In genomic region chr2:203732953-203733510, GRCh38 we compare ENCODE assay signal across 28 cellular contexts. TPM values are rescaled to one million over a fixed set of nuclear protein-coding genes. Genes with fewer than 3 reads are reported as not detected.
A peak's percentile ranks its signal among the peaks of the same experiment; 100 is the strongest.
DNase-seq lines count a peak whose midpoint lies in the region; ATAC-seq and TF ChIP-seq lines count a peak whose summit lies in the region.
"Had no signal": no experiment of that assay in that cellular context is flagged by ENCODE, and none has a peak within 500 bp of the region (broad histone marks: within the 10 kb centered on the region; RNA-seq: fewer than 3 reads in every experiment).

No MANE protein-coding gene starts in this region.

- H3K4me3 Mint-ChIP-seq in activated CD4-positive, alpha-beta T cell treated with anti-CD3 and anti-CD28 coated beads, Interleukin-2, amount 10 ng/mL, durations not matched to agents 7 days and 5 days, result no peak overlapping the region
- peak overlapping the region in 5 of 7 donors; percentile 7 to 54 (median 42) for H3K4me3 Mint-ChIP-seq in CD8-positive, alpha-beta memory T cell
- H3K4me3 Mint-ChIP-seq in activated T-helper 2 cell treated with anti-CD3 and anti-CD28 coated beads, Interferon-gamma antibody, Interleukin-2, Interleukin-4, amounts not matched to agents 10 μg/mL and 5 μg/mL and 100 μg/mL, durations not matched to agents 14 hours and 24 hours and 36 hours (ENCODE audit: low read depth), result peak overlapping the region; percentile 0
- H3K4me3 Mint-ChIP-seq: activated B cell treated with CpG ODN at 0.5 μM for 24 hours, memory B cell, neural crest cell had no signal

- H3K4me3 ChIP-seq in CD8-positive, alpha-beta memory T cell (ENCODE audit: low read length), result peak overlapping the region; percentile 9
- H3K4me3 ChIP-seq in gastrocnemius medialis, result no peak overlapping the region
- no peak overlapping the region for H3K4me3 ChIP-seq in upper lobe of left lung
- H3K4me3 ChIP-seq: dorsolateral prefrontal cortex had no signal

- H3K27ac Mint-ChIP-seq in activated CD4-positive, alpha-beta T cell treated with anti-CD3 and anti-CD28 coated beads, Interleukin-2, amount 10 ng/mL, durations not matched to agents 7 days and 5 days, result peak overlapping the region; percentile 86
- H3K27ac Mint-ChIP-seq in CD8-positive, alpha-beta memory T cell, result peak overlapping the region; percentile 58 to 93 (median 77)
- H3K27ac Mint-ChIP-seq in activated T-helper 2 cell treated with anti-CD3 and anti-CD28 coated beads, Interferon-gamma antibody, Interleukin-2, Interleukin-4, amounts not matched to agents 10 μg/mL and 5 μg/mL and 100 μg/mL, durations not matched to agents 14 hours and 24 hours and 36 hours, result peak overlapping the region; percentile 83
- H3K27ac Mint-ChIP-seq: activated B cell treated with CpG ODN at 0.5 μM for 24 hours, memory B cell, progenitor cell of endocrine pancreas had no signal

- no peak overlapping the region for H3K27ac ChIP-seq in CD8-positive, alpha-beta memory T cell (ENCODE audit: low read depth, low read length)
- H3K27ac ChIP-seq in gastrocnemius medialis (peak overlapping the region in 3 of 4 donors; percentile 65 to 77 (median 70)), upper lobe of left lung (no peak overlapping the region)
- H3K27ac ChIP-seq: foreskin keratinocyte had no signal

- H3K36me3 Mint-ChIP-seq in activated CD4-positive, alpha-beta T cell treated with anti-CD3 and anti-CD28 coated beads, Interleukin-2, amount 10 ng/mL, durations not matched to agents 7 days and 5 days (ENCODE audit: low read depth), result peaks cover 97% of the 10 kb centered on the region
- H3K36me3 Mint-ChIP-seq in CD8-positive, alpha-beta memory T cell, result peaks cover 58 to 94% (median 66%) of the 10 kb centered on the region in 3 donors
- peaks cover 88% of the 10 kb centered on the region for H3K36me3 Mint-ChIP-seq in activated T-helper 2 cell treated with anti-CD3 and anti-CD28 coated beads, Interferon-gamma antibody, Interleukin-2, Interleukin-4, amounts not matched to agents 10 μg/mL and 5 μg/mL and 100 μg/mL, durations not matched to agents 14 hours and 24 hours and 36 hours (ENCODE audit: low read depth)
- H3K36me3 Mint-ChIP-seq: memory B cell had no signal

- peaks cover 96% of the 10 kb centered on the region for H3K4me1 Mint-ChIP-seq in activated CD4-positive, alpha-beta T cell treated with anti-CD3 and anti-CD28 coated beads, Interleukin-2, amount 10 ng/mL, durations not matched to agents 7 days and 5 days
- H3K4me1 Mint-ChIP-seq in CD8-positive, alpha-beta memory T cell, result peaks cover 76 to 97% (median 96%) of the 10 kb centered on the region in 3 donors
- peaks cover 88% of the 10 kb centered on the region for H3K4me1 Mint-ChIP-seq in activated T-helper 2 cell treated with anti-CD3 and anti-CD28 coated beads, Interferon-gamma antibody, Interleukin-2, Interleukin-4, amounts not matched to agents 10 μg/mL and 5 μg/mL and 100 μg/mL, durations not matched to agents 14 hours and 24 hours and 36 hours (ENCODE audit: low read depth)
- H3K4me1 Mint-ChIP-seq: activated B cell treated with CpG ODN at 0.5 μM for 24 hours, memory B cell had no signal

- POLR2A ChIA-PET in activated CD4-positive, alpha-beta T cell treated with anti-CD3 and anti-CD28 coated beads, Interleukin-2, amount 10 ng/mL, durations not matched to agents 7 days and 5 days (lab: Charles Lee), result no interaction called here
- POLR2A ChIA-PET in CD8-positive, alpha-beta memory T cell (lab: Charles Lee), result interaction anchor here (0.9 to 2.6 kb wide), 2 partner anchors 12 to 78 kb away, joined by 3 to 14 read pairs; no protein-coding TSS in a partner anchor

- peaks cover 78% of the 10 kb centered on the region for H3K4me1 ChIP-seq in CD8-positive, alpha-beta memory T cell (ENCODE audit: insufficient read depth, low read length)
- peaks cover 9 to 38% of the 10 kb centered on the region in 2 donors for H3K4me1 ChIP-seq in gastrocnemius medialis
- no peaks in the 10 kb centered on the region for H3K4me1 ChIP-seq in upper lobe of left lung

- no peak for ATAC-seq in gastrocnemius medialis
- ATAC-seq in GM21717 (IDR thresholded peaks at IDR 0.05; ENCODE audit: unreplicated experiment), result no peak
- no peak for ATAC-seq in upper lobe of left lung (ENCODE audit: low FRiP score in 2 of 2)
- ATAC-seq: foreskin keratinocyte, HepG2, PC-3 had no signal

- CTCF ChIA-PET in activated CD4-positive, alpha-beta T cell treated with anti-CD3 and anti-CD28 coated beads, Interleukin-2, amount 10 ng/mL, durations not matched to agents 7 days and 5 days (lab: Charles Lee), result interaction anchor here (0.9 to 5.1 kb wide), 8 partner anchors 7 to 83 kb away, joined by 3 to 52 read pairs (median 5); no protein-coding TSS in a partner anchor
- CTCF ChIA-PET in CD8-positive, alpha-beta memory T cell (lab: Charles Lee), result interaction anchor here (0.9 to 1.8 kb wide), 7 partner anchors 10 to 248 kb away, joined by 3 to 7 read pairs (median 4); no protein-coding TSS in a partner anchor

- TF ChIP-seq CTCF in gastrocnemius medialis (IDR thresholded peaks at IDR 0.05 in 4 of 5, conservative IDR thresholded peaks at IDR 0.05 in 1 of 5), result no peak
- TF ChIP-seq CTCF in upper lobe of left lung (IDR thresholded peaks at IDR 0.05), result no peak

- 81 to 84% methylated on average over 3 of the region's 3 CpGs for WGBS in upper lobe of left lung, 2 donors

- TF ChIP-seq POLR2A in gastrocnemius medialis (IDR thresholded peaks at IDR 0.05) (no peak), upper lobe of left lung (IDR thresholded peaks at IDR 0.05) (no peak)

- no peak for TF ChIP-seq EP300 in upper lobe of left lung (IDR thresholded peaks at IDR 0.05)

- no peaks in the 10 kb centered on the region for H3K27me3 Mint-ChIP-seq in activated CD4-positive, alpha-beta T cell treated with anti-CD3 and anti-CD28 coated beads, Interleukin-2, amount 10 ng/mL, durations not matched to agents 7 days and 5 days
- H3K27me3 Mint-ChIP-seq in CD8-positive, alpha-beta memory T cell, result no peaks in the 10 kb centered on the region
- no peaks in the 10 kb centered on the region for H3K27me3 Mint-ChIP-seq in activated T-helper 2 cell treated with anti-CD3 and anti-CD28 coated beads, Interferon-gamma antibody, Interleukin-2, Interleukin-4, amounts not matched to agents 10 μg/mL and 5 μg/mL and 100 μg/mL, durations not matched to agents 14 hours and 24 hours and 36 hours (ENCODE audit: low read depth)

- DNase-seq in activated CD4-positive, alpha-beta T cell treated with anti-CD3 and anti-CD28 coated beads, Interleukin-2, amount 10 ng/mL, durations not matched to agents 7 days and 5 days, result no peak
- DNase-seq in activated CD4-positive, alpha-beta T cell treated with anti-CD3 and anti-CD28 coated beads for 1 hour, result no peak
- DNase-seq in CD8-positive, alpha-beta memory T cell, result no peak
- no peak for DNase-seq in activated T-helper 2 cell treated with anti-CD3 and anti-CD28 coated beads, Interferon-gamma antibody, Interleukin-2, Interleukin-4, amounts not matched to agents 10 μg/mL and 5 μg/mL and 100 μg/mL, durations not matched to agents 14 hours and 24 hours and 36 hours (ENCODE audit: low spot score)
- DNase-seq in gastrocnemius medialis, result no peak
- no peak for DNase-seq in cardiac septum (ENCODE audit: low spot score)
- DNase-seq in upper lobe of left lung, result no peak
- DNase-seq: ACHN; activated B cell treated with CpG ODN at 0.5 μM for 24 hours; activated CD8-positive, alpha-beta memory T cell treated with anti-CD3 and anti-CD28 coated beads, Interleukin-2, amount 50 U/mL, for 4 hours; DMS79; dorsolateral prefrontal cortex; foreskin keratinocyte; NCI-H1417 treated with DMSO at 0.1 percent for 48 hours; NCI-H2171; NCI-H69; PC-3; SIG-M5; small intestine; stimulated activated CD4-positive, alpha-beta T cell treated with anti-CD3 and anti-CD28 coated beads, Interleukin-2, amount 100 ng/mL, for 48 hours; T-helper 9 cell had no signal

- in situ Hi-C loops in gastrocnemius medialis (cut with MboI; ENCODE audit: low sequenced_read_pairs in 4 of 4), result no loop called here

- H3K36me3 ChIP-seq in CD8-positive, alpha-beta memory T cell (ENCODE audit: insufficient read depth, low read length), result peaks cover 62% of the 10 kb centered on the region
- H3K36me3 ChIP-seq in gastrocnemius medialis (no peaks in the 10 kb centered on the region), upper lobe of left lung (no peaks in the 10 kb centered on the region)

- H3K27me3 ChIP-seq in CD8-positive, alpha-beta memory T cell (ENCODE audit: insufficient read depth, low read length, poor library complexity, severe bottlenecking), result no peaks in the 10 kb centered on the region
- H3K27me3 ChIP-seq in gastrocnemius medialis, result no peaks in the 10 kb centered on the region
- no peaks in the 10 kb centered on the region for H3K27me3 ChIP-seq in upper lobe of left lung
- H3K27me3 ChIP-seq: dorsolateral prefrontal cortex, foreskin keratinocyte had no signal

- peaks cover 20% of the 10 kb centered on the region for H3K9me3 Mint-ChIP-seq in activated CD4-positive, alpha-beta T cell treated with anti-CD3 and anti-CD28 coated beads, Interleukin-2, amount 10 ng/mL, durations not matched to agents 7 days and 5 days
- no peaks in the 10 kb centered on the region for H3K9me3 Mint-ChIP-seq in CD8-positive, alpha-beta memory T cell
- H3K9me3 Mint-ChIP-seq in activated T-helper 2 cell treated with anti-CD3 and anti-CD28 coated beads, Interferon-gamma antibody, Interleukin-2, Interleukin-4, amounts not matched to agents 10 μg/mL and 5 μg/mL and 100 μg/mL, durations not matched to agents 14 hours and 24 hours and 36 hours, result no peaks in the 10 kb centered on the region
- H3K9me3 Mint-ChIP-seq: activated B cell treated with CpG ODN at 0.5 μM for 24 hours, memory B cell, neural crest cell had no signal

- no peaks in the 10 kb centered on the region for H3K9me3 ChIP-seq in CD8-positive, alpha-beta memory T cell (ENCODE audit: low read length)
- H3K9me3 ChIP-seq in gastrocnemius medialis (no peaks in the 10 kb centered on the region), upper lobe of left lung (no peaks in the 10 kb centered on the region)

- intact Hi-C loops in activated T-helper 2 cell treated with anti-CD3 and anti-CD28 coated beads, Interferon-gamma antibody, Interleukin-2, Interleukin-4, amounts not matched to agents 10 μg/mL and 5 μg/mL and 100 μg/mL, durations not matched to agents 14 hours and 24 hours and 36 hours (cut with micrococcal nuclease), result loop anchor here (5.0 to 10.0 kb wide), 3 partner anchors 79 to 372 kb away; partner anchors contain the start of gene ICOS
- intact Hi-C loops in gastrocnemius medialis (cut with DNase I; ENCODE audit: low total_unique reads), result no loop called here
- intact Hi-C loops in cardiac septum (cut with DNase I), result no loop called here

RNA-seq across cellular contexts. Expression of gene CD28, which starts 26.6 kb away (rescaled TPM):
- 100 to 1,000 TPM; 151 to 163 TPM for total RNA-seq in activated CD4-positive, alpha-beta T cell treated with anti-CD3 and anti-CD28 coated beads, Interleukin-2, amount 10 ng/mL, durations not matched to agents 7 days and 5 days
- total RNA-seq in CD8-positive, alpha-beta memory T cell, result 10 to 100 TPM; 64.1 to 66.4 TPM
- polyA plus RNA-seq in CD8-positive, alpha-beta memory T cell, result 61.1 TPM
- total RNA-seq in activated T-helper 2 cell treated with anti-CD3 and anti-CD28 coated beads, Interferon-gamma antibody, Interleukin-2, Interleukin-4, amounts not matched to agents 10 μg/mL and 5 μg/mL and 100 μg/mL, durations not matched to agents 14 hours and 24 hours and 36 hours, result 53.6 and 59.3 TPM in 2 replicates
- under 1 TPM in 3 of 4 donors, not detected in 1; 0.07 to 0.31 (median 0.09) TPM for total RNA-seq in gastrocnemius medialis
- 1.3 TPM for total RNA-seq in cardiac septum
- 1 to 10 TPM in 4 of 6 donors, under 1 TPM in 2; under 0.01 to 3.3 (median 1.4) TPM for total RNA-seq in upper lobe of left lung
- total RNA-seq: activated B cell treated with CpG ODN at 0.5 μM for 24 hours, bronchial epithelial cell, epithelial cell of proximal tubule, foreskin keratinocyte, HepG2, neural crest cell, PC-3, progenitor cell of endocrine pancreas had no signal
- polyA plus RNA-seq: foreskin keratinocyte, HepG2 had no signal

Comparison
In these comparisons a context has a peak if more than half of its experiments do, and no peak if none do; other contexts are left out.
1. H3K27ac ChIP-seq: peak in gastrocnemius medialis (3 of 4); none in CD8-positive, alpha-beta memory T cell (single experiment) and upper lobe of left lung (0 of 4).
2. RNA of gene CD28, which starts 26.6 kb away (total RNA-seq): 151 to 163 TPM in activated CD4-positive, alpha-beta T cell treated with anti-CD3 and anti-CD28 coated beads, Interleukin-2, amount 10 ng/mL, durations not matched to agents 7 days and 5 days, 64.1 to 66.4 TPM in CD8-positive, alpha-beta memory T cell and 53.6 to 59.3 TPM in activated T-helper 2 cell treated with anti-CD3 and anti-CD28 coated beads, Interferon-gamma antibody, Interleukin-2, Interleukin-4, amounts not matched to agents 10 μg/mL and 5 μg/mL and 100 μg/mL, durations not matched to agents 14 hours and 24 hours and 36 hours; under 0.01 to 3.3 TPM in upper lobe of left lung, 1.3 TPM in cardiac septum (single experiment) and 0.07 to 0.31 TPM in gastrocnemius medialis; every median in the first group is over 10 times any median in the second.
3. Peak in every context shown above with its lines, with median percentiles within 50 percentile points of each other: H3K27ac Mint-ChIP-seq.